ENCODE assay signal across 18 cellular contexts in genomic region chr14:53591816-53592215, GRCh38.
DNase-seq lines count a peak whose midpoint lies in the region; ATAC-seq and TF ChIP-seq lines count a peak whose summit lies in the region.
"Had no signal": no experiment of that assay in that cellular context is flagged by ENCODE, and none has a peak within 500 bp of the region (broad histone marks: within the 10 kb centered on the region; RNA-seq: fewer than 3 reads in every experiment).

No MANE protein-coding gene starts in this region.

- no peak overlapping the region for H3K9ac ChIP-seq in mesendoderm (ENCODE audit: low read length)
- H3K9ac ChIP-seq: GM23248 had no signal

- no peak overlapping the region for H3K4me3 ChIP-seq in breast epithelium
- H3K4me3 ChIP-seq in epithelial cell of esophagus (ENCODE audit: low read length), result no peak overlapping the region
- H3K4me3 ChIP-seq in foreskin fibroblast (ENCODE audit: low read depth in 1 of 2, low read length in 2 of 2), result no peak overlapping the region
- no peak overlapping the region for H3K4me3 ChIP-seq in mesendoderm (ENCODE audit: low read length)
- H3K4me3 ChIP-seq: GM12878, GM23248 had no signal

- no TSS peak for BruUV-seq in MCF 10A (replicated peaks; lab: Mats Ljungman, UMichigan)

- H3K23ac ChIP-seq in mesendoderm (ENCODE audit: low read length), result no peak overlapping the region

- H3K18ac ChIP-seq in mesendoderm (ENCODE audit: low read length), result no peak overlapping the region

- no peak overlapping the region for H4K5ac ChIP-seq in mesendoderm (ENCODE audit: low read length)

- no peak for TF ChIP-seq CTCF in MCF 10A (IDR thresholded peaks at IDR 0.05; ENCODE audit: unreplicated experiment)
- TF ChIP-seq CTCF in breast epithelium (IDR thresholded peaks at IDR 0.05), result no peak
- TF ChIP-seq CTCF in epithelial cell of esophagus (IDR thresholded peaks at IDR 0.05; ENCODE audit: insufficient read depth, low read depth, low read length, missing control alignments), result no peak
- TF ChIP-seq CTCF in foreskin fibroblast (IDR thresholded peaks at IDR 0.05; ENCODE audit: low read depth, low read length), result no peak

- no peak overlapping the region for H2AK5ac ChIP-seq in mesendoderm (ENCODE audit: low read length)

- no peaks in the 10 kb centered on the region for H3K36me3 Mint-ChIP-seq in MCF 10A (ENCODE audit: insufficient read depth, unreplicated experiment)

- WGBS in mesendoderm (ENCODE audit: extremely low coverage, insufficient coverage, low lambda C conversion rate), result no CpG with 5 or more reads among the region's 3 CpGs

- H3K27me3 ChIP-seq in breast epithelium, result no peaks in the 10 kb centered on the region
- H3K27me3 ChIP-seq in mesendoderm (ENCODE audit: insufficient read depth, low read length, poor library complexity), result no peaks in the 10 kb centered on the region

- H2BK120ac ChIP-seq in mesendoderm (ENCODE audit: low read depth, low read length), result no peak overlapping the region

- H3K27me3 Mint-ChIP-seq in MCF 10A (ENCODE audit: insufficient read depth, unreplicated experiment), result peaks cover 18% of the 10 kb centered on the region
- H3K27me3 Mint-ChIP-seq: CD4-positive, alpha-beta T cell had no signal

- CTCF ChIA-PET in MCF 10A (lab: Yijun Ruan, JAX), result interaction anchor here (1.2 kb wide), 1 partner anchor 160 kb away, joined by 3 read pairs; no protein-coding TSS in a partner anchor

- no peak overlapping the region for H2BK15ac ChIP-seq in mesendoderm (replicated peaks; ENCODE audit: low read depth)

- peaks cover 6% of the 10 kb centered on the region for H3K4me1 Mint-ChIP-seq in MCF 10A (ENCODE audit: insufficient read depth, unreplicated experiment)
- H3K4me1 Mint-ChIP-seq: B cell had no signal

- intact Hi-C loops in MCF 10A (cut with micrococcal nuclease), result no loop called here
- intact Hi-C loops in breast epithelium (cut with DNase I; ENCODE audit: low total_unique reads), result loop anchor here (5.0 kb wide), 1 partner anchor 165 kb away; no protein-coding TSS in a partner anchor

- H3K79me1 ChIP-seq in mesendoderm (ENCODE audit: low read length), result no peaks in the 10 kb centered on the region

- H3K56ac ChIP-seq in mesendoderm (ENCODE audit: low read length), result no peak overlapping the region

- no peak overlapping the region for H3K27ac Mint-ChIP-seq in MCF 10A (ENCODE audit: low read depth, unreplicated experiment)
- H3K27ac Mint-ChIP-seq: B cell; CD4-positive, alpha-beta T cell had no signal

- no peaks in the 10 kb centered on the region for H3K79me2 ChIP-seq in mesendoderm (ENCODE audit: control insufficient read depth, insufficient read depth, low read length)

- POLR2A ChIA-PET in MCF 10A (lab: Yijun Ruan, JAX), result no interaction called here

- DNase-seq in MCF 10A (ENCODE audit: unreplicated experiment), result peak; percentile 6
- no peak for DNase-seq in breast epithelium (ENCODE audit: low spot score in 2 of 2)
- peak; percentile 6 for DNase-seq in epithelial cell of esophagus (ENCODE audit: low read depth)
- DNase-seq in foreskin fibroblast, result peak; percentile 6 to 58
- peak; percentile 16 for DNase-seq in stromal cell of bone marrow (ENCODE audit: low read depth)
- DNase-seq in mesendoderm, result no peak
- DNase-seq in midbrain (lab: John Stamatoyannopoulos, UW), result no peak
- DNase-seq: C1 segment of cervical spinal cord; Calu3; CD4-positive, alpha-beta T cell; DMS 273 treated with DMSO at 0.1 percent for 48 hours; GM23248 had no signal

- H3K9me3 ChIP-seq in breast epithelium, result no peaks in the 10 kb centered on the region

- no peak overlapping the region for H3K4ac ChIP-seq in mesendoderm (ENCODE audit: low read depth, low read length)

- H3K36me3 ChIP-seq in breast epithelium (no peaks in the 10 kb centered on the region), mesendoderm (ENCODE audit: control insufficient read depth, insufficient read depth, low read length) (no peaks in the 10 kb centered on the region)

- no peak for TF ChIP-seq POLR2A in breast epithelium (IDR thresholded peaks at IDR 0.05)

- no peak overlapping the region for H3K4me3 Mint-ChIP-seq in MCF 10A (ENCODE audit: unreplicated experiment)
- H3K4me3 Mint-ChIP-seq: B cell; CD4-positive, alpha-beta T cell had no signal

- H4K8ac ChIP-seq in mesendoderm (ENCODE audit: low read depth, low read length), result no peak overlapping the region

- H3K4me2 ChIP-seq in mesendoderm (ENCODE audit: low read length), result no peak overlapping the region

- H3K9me3 Mint-ChIP-seq in MCF 10A (ENCODE audit: unreplicated experiment), result no peaks in the 10 kb centered on the region

- H3K27ac ChIP-seq in breast epithelium (no peak overlapping the region), mesendoderm (ENCODE audit: low read depth, low read length) (no peak overlapping the region)
- H3K27ac ChIP-seq: 22Rv1, GM23248, HL-60 had no signal

- H3K4me1 ChIP-seq in breast epithelium (no peaks in the 10 kb centered on the region), mesendoderm (ENCODE audit: control insufficient read depth, low read depth, low read length) (no peaks in the 10 kb centered on the region)

- H2BK5ac ChIP-seq in mesendoderm (ENCODE audit: low read length), result no peak overlapping the region

- ATAC-seq in HG03108 (IDR thresholded peaks at IDR 0.05; ENCODE audit: unreplicated experiment), result no peak
- ATAC-seq: GM12878, HCT116 had no signal

Comparison
In these comparisons a context has a peak if more than half of its experiments do, and no peak if none do; other contexts are left out.
1. DNase-seq: peak in MCF 10A (single experiment), epithelial cell of esophagus (single experiment), foreskin fibroblast (2 of 2) and stromal cell of bone marrow (single experiment); none in breast epithelium (0 of 2), mesendoderm (single experiment) and midbrain (single experiment).